ENCODE assay signal across 19 cellular contexts in the genomic region with DNA sequence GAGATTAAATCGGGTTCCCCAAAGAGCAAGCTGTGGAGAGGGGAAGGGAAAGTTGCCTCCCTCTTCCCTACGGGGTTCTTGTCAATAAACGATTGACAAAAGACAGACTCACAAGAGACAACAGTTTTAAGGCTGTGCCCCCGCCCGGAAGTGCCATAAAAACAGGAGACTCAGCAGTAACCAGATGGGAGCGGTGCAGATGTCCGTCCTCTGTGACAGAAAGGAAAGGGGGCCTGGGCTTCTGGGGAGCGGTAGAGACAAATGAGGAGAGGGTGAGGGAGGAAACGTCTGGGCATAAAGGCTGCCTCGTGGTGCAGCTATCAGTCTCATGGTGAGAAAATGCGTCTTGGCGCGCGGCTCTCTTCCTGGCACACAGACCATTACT. TPM values are rescaled to one million over a fixed set of nuclear protein-coding genes. Genes with fewer than 3 reads are reported as not detected.
DNase-seq lines count a peak whose midpoint lies in the region; ATAC-seq and TF ChIP-seq lines count a peak whose summit lies in the region.
"Had no signal": no experiment of that assay in that cellular context is flagged by ENCODE, and none has a peak within 500 bp of the region (broad histone marks: within the 10 kb centered on the region; RNA-seq: fewer than 3 reads in every experiment).

No MANE protein-coding gene starts in this region.

- H3K4me1 Mint-ChIP-seq in WTC11 (peaks cover 11% of the 10 kb centered on the region), nephron progenitor cell (peaks cover 36% of the 10 kb centered on the region)

- intact Hi-C loops in Right ventricle myocardium superior (cut with DNase I) (no loop called here), Right ventricle myocardium inferior (cut with DNase I) (no loop called here)

- POLR2A ChIA-PET in WTC11 (lab: Charles Lee): no interaction called here

- TF ChIP-seq CTCF in WTC11 (IDR thresholded peaks at IDR 0.05): no peak
- TF ChIP-seq CTCF in nephron progenitor cell (IDR thresholded peaks at IDR 0.05): no peak

- H3K27ac Mint-ChIP-seq in WTC11: no peak overlapping the region
- H3K27ac Mint-ChIP-seq in nephron progenitor cell: peak overlapping the region; percentile 53
- H3K27ac Mint-ChIP-seq: CD8-positive, alpha-beta memory T cell had no signal

- H3K27me3 Mint-ChIP-seq in WTC11 (ENCODE audit: low read depth): peaks cover 62% of the 10 kb centered on the region
- peaks cover 60% of the 10 kb centered on the region for H3K27me3 Mint-ChIP-seq in nephron progenitor cell (ENCODE audit: low read depth, poor library complexity)

- CTCF ChIA-PET in WTC11 (lab: Charles Lee): interaction anchor here (0.8 to 1.1 kb wide), 2 partner anchors 37 to 66 kb away, joined by 3 to 4 read pairs; no protein-coding TSS in a partner anchor

- H3K36me3 Mint-ChIP-seq in WTC11 (no peaks in the 10 kb centered on the region), nephron progenitor cell (ENCODE audit: low read depth) (no peaks in the 10 kb centered on the region)

- no peak for ATAC-seq in Right ventricle myocardium superior (ENCODE audit: poor library complexity)
- no peak for ATAC-seq in Right ventricle myocardium inferior
- ATAC-seq in WTC11: no peak
- ATAC-seq in GM18867 (IDR thresholded peaks at IDR 0.05; ENCODE audit: unreplicated experiment): no peak
- ATAC-seq in left lobe of liver: no peak
- no peak for ATAC-seq in GM18519 (IDR thresholded peaks at IDR 0.05; ENCODE audit: low FRiP score, unreplicated experiment)
- ATAC-seq: SK-N-SH treated with all-trans-retinoic acid at 6 μM for 48 hours had no signal

- no peak overlapping the region for H3K4me3 Mint-ChIP-seq in WTC11
- H3K4me3 Mint-ChIP-seq in nephron progenitor cell: peak overlapping the region; percentile 39
- H3K4me3 Mint-ChIP-seq: CD8-positive, alpha-beta memory T cell had no signal

- H3K9me3 Mint-ChIP-seq in WTC11: no peaks in the 10 kb centered on the region
- H3K9me3 Mint-ChIP-seq in nephron progenitor cell: no peaks in the 10 kb centered on the region

- DNase-seq in Right ventricle myocardium superior (peak; percentile 26), Right ventricle myocardium inferior (ENCODE audit: missing footprints) (no peak), WTC11 (ENCODE audit: low spot score) (peak; percentile 11), nephron progenitor cell (no peak), left lobe of liver (ENCODE audit: low spot score) (no peak), NCI-H226 (no peak)
- DNase-seq: CD8-positive, alpha-beta memory T cell; DMS 273 treated with DMSO at 0.1 percent for 48 hours; HCEC 1CT; Karpas-422; MG63; NCI-H1092 treated with DMSO at 0.1 percent for 48 hours; NCI-H2081 treated with DMSO at 0.1 percent for 48 hours; NCI-H2227 treated with DMSO at 0.1 percent for 48 hours; NCI-H82; SHP77 had no signal

TF ChIP-seq in WTC11, 78 proteins besides CTCF, POLR2A, EP300 and RAD21:
- TF ChIP-seq ZNF416 (CRISPR knock-in tag; IDR thresholded peaks at IDR 0.05): no peak
- TF ChIP-seq JUN (CRISPR knock-in tag; IDR thresholded peaks at IDR 0.05): no peak
- no peak for TF ChIP-seq NFE2L1 (CRISPR knock-in tag; IDR thresholded peaks at IDR 0.05)
- TF ChIP-seq TP53 (CRISPR knock-in tag; IDR thresholded peaks at IDR 0.05): no peak
- TF ChIP-seq CBFB (CRISPR knock-in tag; IDR thresholded peaks at IDR 0.05; ENCODE audit: low read depth): no peak
- no peak for TF ChIP-seq FOXP1 (CRISPR knock-in tag; IDR thresholded peaks at IDR 0.05; ENCODE audit: borderline replicate concordance)
- no peak for TF ChIP-seq GRHL2 (CRISPR knock-in tag; IDR thresholded peaks at IDR 0.05; ENCODE audit: insufficient replicate concordance, severe bottlenecking)
- TF ChIP-seq ZNF121 (CRISPR knock-in tag; IDR thresholded peaks at IDR 0.05): no peak
- no peak for TF ChIP-seq EMX1 (CRISPR knock-in tag; IDR thresholded peaks at IDR 0.05)
- TF ChIP-seq, protein P1, sequence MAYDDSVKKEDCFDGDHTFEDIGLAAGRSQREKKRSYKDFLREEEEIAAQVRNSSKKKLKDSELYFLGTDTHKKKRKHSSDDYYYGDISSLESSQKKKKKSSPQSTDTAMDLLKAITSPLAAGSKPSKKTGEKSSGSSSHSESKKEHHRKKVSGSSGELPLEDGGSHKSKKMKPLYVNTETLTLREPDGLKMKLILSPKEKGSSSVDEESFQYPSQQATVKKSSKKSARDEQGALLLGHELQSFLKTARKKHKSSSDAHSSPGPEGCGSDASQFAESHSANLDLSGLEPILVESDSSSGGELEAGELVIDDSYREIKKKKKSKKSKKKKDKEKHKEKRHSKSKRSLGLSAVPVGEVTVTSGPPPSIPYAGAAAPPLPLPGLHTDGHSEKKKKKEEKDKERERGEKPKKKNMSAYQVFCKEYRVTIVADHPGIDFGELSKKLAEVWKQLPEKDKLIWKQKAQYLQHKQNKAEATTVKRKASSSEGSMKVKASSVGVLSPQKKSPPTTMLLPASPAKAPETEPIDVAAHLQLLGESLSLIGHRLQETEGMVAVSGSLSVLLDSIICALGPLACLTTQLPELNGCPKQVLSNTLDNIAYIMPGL (CRISPR knock-in tag; IDR thresholded peaks at IDR 0.05): no peak
- TF ChIP-seq MYBL2 (CRISPR knock-in tag; IDR thresholded peaks at IDR 0.05): no peak
- no peak for TF ChIP-seq NFYB (CRISPR knock-in tag; conservative IDR thresholded peaks at IDR 0.05; ENCODE audit: low read depth)

RNA-seq across cellular contexts. Expression of a gene that starts 5.9 kb away (rescaled TPM):
- not detected for total RNA-seq in Right ventricle myocardium superior
- 0.14 TPM for total RNA-seq in Right ventricle myocardium inferior
- 5.7 to 6.4 TPM (median 5.8 TPM) in 3 replicates for total RNA-seq in WTC11 (2021)
- total RNA-seq in left lobe of liver: 0.08 TPM

RNA-seq across cellular contexts. Expression of a gene that starts 8.3 kb away (rescaled TPM):
- total RNA-seq in Right ventricle myocardium superior (10.0 TPM), Right ventricle myocardium inferior (14.6 TPM), WTC11 (2021) (33.8 to 39.2 TPM (median 34.7 TPM) in 3 replicates), left lobe of liver (8.9 TPM)

RNA-seq across cellular contexts. Expression of a gene that starts 33.4 kb away (rescaled TPM):
- total RNA-seq in Right ventricle myocardium superior (47.0 TPM), Right ventricle myocardium inferior (46.1 TPM), WTC11 (2021) (20.9 to 22.3 TPM (median 20.9 TPM) in 3 replicates), left lobe of liver (49.9 TPM)

RNA-seq across cellular contexts. Expression of a gene that starts 46.9 kb away (rescaled TPM):
- total RNA-seq in Right ventricle myocardium superior (7.3 TPM), Right ventricle myocardium inferior (7.0 TPM), WTC11 (2021) (24.9 to 32.4 TPM (median 27.2 TPM) in 3 replicates), left lobe of liver (6.9 TPM)

Comparison
In these comparisons a context has a peak if more than half of its experiments do, and no peak if none do; other contexts are left out.
1. DNase-seq: peak in Right ventricle myocardium superior (single experiment) and WTC11 (single experiment); none in Right ventricle myocardium inferior (single experiment), nephron progenitor cell (single experiment), left lobe of liver (single experiment) and NCI-H226 (single experiment).